Comparison of ENCODE assay signal across 14 cellular contexts in the genomic region with DNA sequence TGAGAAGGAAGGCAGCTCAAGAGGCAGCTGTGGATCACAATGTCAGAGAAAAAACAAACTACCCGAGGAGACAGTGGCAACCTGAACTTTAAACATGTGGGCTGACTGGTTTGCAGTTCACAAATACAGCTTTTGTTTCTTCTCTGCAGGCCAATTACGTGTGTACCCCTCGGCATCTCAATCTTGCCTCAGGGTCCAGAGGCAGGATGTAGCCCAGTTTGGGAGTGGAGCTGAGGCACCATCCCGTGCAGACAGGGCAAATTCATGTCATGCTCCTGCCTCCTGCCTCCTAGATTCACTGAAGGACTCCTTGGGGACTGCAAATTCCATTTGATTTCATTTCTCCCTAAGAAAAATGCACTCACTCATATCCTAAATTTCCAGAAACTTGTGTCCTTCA.
A peak's percentile ranks its signal among the peaks of the same experiment; 100 is the strongest.
DNase-seq lines count a peak whose midpoint lies in the region; ATAC-seq and TF ChIP-seq lines count a peak whose summit lies in the region.
"Had no signal": no experiment of that assay in that cellular context is flagged by ENCODE, and none has a peak within 500 bp of the region (broad histone marks: within the 10 kb centered on the region; RNA-seq: fewer than 3 reads in every experiment).

No MANE protein-coding gene starts in this region.

- H3K4me3 Mint-ChIP-seq in GM23338 = no peak overlapping the region

- peaks cover 7% of the 10 kb centered on the region; the same call in 1 of the 2 replicates for H3K9me2 ChIP-seq in GM23338 (ENCODE audit: insufficient read depth)

- H3K9me3 ChIP-seq in SK-N-MC (ENCODE audit: low read depth, low read length) (no peaks in the 10 kb centered on the region), stomach (no peaks in the 10 kb centered on the region)
- H3K9me3 ChIP-seq: psoas muscle had no signal

- no peaks in the 10 kb centered on the region for H3F3A ChIP-seq in GM23338 (replicated peaks; ENCODE audit: low read depth)

- no peaks in the 10 kb centered on the region for H3K27me3 Mint-ChIP-seq in GM23338 (ENCODE audit: insufficient read depth, low read depth, poor library complexity)

- H3K36me3 Mint-ChIP-seq in GM23338 (ENCODE audit: low read depth) = no peaks in the 10 kb centered on the region

- H3K9me3 Mint-ChIP-seq in GM23338 = no peaks in the 10 kb centered on the region

- H3K36me3 ChIP-seq in GM23338 (ENCODE audit: insufficient read depth) = no peaks in the 10 kb centered on the region
- no peaks in the 10 kb centered on the region for H3K36me3 ChIP-seq in SK-N-MC (ENCODE audit: insufficient read depth, low read length)
- no peaks in the 10 kb centered on the region for H3K36me3 ChIP-seq in stomach

- H3K4me3 ChIP-seq in GM23338 (no peak overlapping the region), SK-N-MC (no peak overlapping the region), stomach (no peak overlapping the region)
- H3K4me3 ChIP-seq: psoas muscle had no signal

- H3K79me2 ChIP-seq in GM23338 (replicated peaks; ENCODE audit: insufficient read depth) = no peaks in the 10 kb centered on the region

- TF ChIP-seq EP300 in stomach (IDR thresholded peaks at IDR 0.05) = no peak

- TF ChIP-seq POLR2A in stomach (IDR thresholded peaks at IDR 0.05) = no peak

- no peaks in the 10 kb centered on the region for H4K20me1 ChIP-seq in GM23338 (replicated peaks; ENCODE audit: insufficient read depth)

- DNase-seq in GM23338 (ENCODE audit: low spot score) = no peak
- DNase-seq in SK-N-MC (ENCODE audit: low read depth, low spot score) = peak; percentile 50
- DNase-seq in foreskin melanocyte = peak; percentile 100
- DNase-seq in stromal cell of bone marrow (ENCODE audit: low read depth) = peak; percentile 74
- DNase-seq in stomach = no peak
- DNase-seq: effector CD4-positive, alpha-beta T cell; left colon; NCI-H82; stimulated activated CD8-positive, alpha-beta memory T cell treated with anti-CD3 and anti-CD28 coated beads, Interleukin-4, amount 100 ng/mL, for 48 hours had no signal

- 20 to 61% (median 41%) methylated on average over 4 of the region's 4 CpGs for WGBS in stomach, 5 donors

- no peak overlapping the region for H3K4me2 ChIP-seq in GM23338

- no peak overlapping the region for H2AFZ ChIP-seq in GM23338

- ATAC-seq in GM23338 = peak; percentile 37; the same call in 2 of the 3 replicates
- no peak for ATAC-seq in GM21360 (IDR thresholded peaks at IDR 0.05; ENCODE audit: unreplicated experiment)
- no peak for ATAC-seq in GM18511 (IDR thresholded peaks at IDR 0.05; ENCODE audit: unreplicated experiment)
- no peak for ATAC-seq in GM21528 (IDR thresholded peaks at IDR 0.05; ENCODE audit: low FRiP score, unreplicated experiment)
- ATAC-seq: left colon, psoas muscle had no signal

- no peak overlapping the region for H3K9ac ChIP-seq in SK-N-MC (ENCODE audit: insufficient read length)

- peaks cover 3% of the 10 kb centered on the region; the same call in 1 of the 2 replicates for H3K4me1 ChIP-seq in GM23338 (ENCODE audit: insufficient read depth)
- peaks cover 0 to 19% (median 0%) of the 10 kb centered on the region in 4 donors for H3K4me1 ChIP-seq in stomach
- H3K4me1 ChIP-seq: psoas muscle had no signal

- H3K27me3 ChIP-seq in GM23338 (ENCODE audit: insufficient read depth) = no peaks in the 10 kb centered on the region
- H3K27me3 ChIP-seq in stomach = no peaks in the 10 kb centered on the region

- no peak overlapping the region for H3K27ac Mint-ChIP-seq in GM23338

- TF ChIP-seq CTCF in GM23338 (conservative IDR thresholded peaks at IDR 0.05; ENCODE audit: low read depth in 2 of 2) (no peak), stomach (IDR thresholded peaks at IDR 0.05) (no peak)

- H3K27ac ChIP-seq in GM23338 (ENCODE audit: low read depth) (no peak overlapping the region), SK-N-MC (no peak overlapping the region), stomach (peak overlapping the region in 1 of 5 donors; percentile 80)
- H3K27ac ChIP-seq: psoas muscle, VCaP had no signal

- intact Hi-C loops in stomach (cut with DNase I; ENCODE audit: low total_unique reads) = no loop called here

- H3K4me1 Mint-ChIP-seq in GM23338 = peaks cover 3% of the 10 kb centered on the region; the same call in 2 of the 3 replicates

TF ChIP-seq in GM23338, 12 proteins besides CTCF, POLR2A, EP300 and RAD21 (continues in another document):
- no peak for TF ChIP-seq EZH2 (IDR thresholded peaks at IDR 0.05; ENCODE audit: low read depth, unreplicated experiment)
- TF ChIP-seq, protein P1, sequence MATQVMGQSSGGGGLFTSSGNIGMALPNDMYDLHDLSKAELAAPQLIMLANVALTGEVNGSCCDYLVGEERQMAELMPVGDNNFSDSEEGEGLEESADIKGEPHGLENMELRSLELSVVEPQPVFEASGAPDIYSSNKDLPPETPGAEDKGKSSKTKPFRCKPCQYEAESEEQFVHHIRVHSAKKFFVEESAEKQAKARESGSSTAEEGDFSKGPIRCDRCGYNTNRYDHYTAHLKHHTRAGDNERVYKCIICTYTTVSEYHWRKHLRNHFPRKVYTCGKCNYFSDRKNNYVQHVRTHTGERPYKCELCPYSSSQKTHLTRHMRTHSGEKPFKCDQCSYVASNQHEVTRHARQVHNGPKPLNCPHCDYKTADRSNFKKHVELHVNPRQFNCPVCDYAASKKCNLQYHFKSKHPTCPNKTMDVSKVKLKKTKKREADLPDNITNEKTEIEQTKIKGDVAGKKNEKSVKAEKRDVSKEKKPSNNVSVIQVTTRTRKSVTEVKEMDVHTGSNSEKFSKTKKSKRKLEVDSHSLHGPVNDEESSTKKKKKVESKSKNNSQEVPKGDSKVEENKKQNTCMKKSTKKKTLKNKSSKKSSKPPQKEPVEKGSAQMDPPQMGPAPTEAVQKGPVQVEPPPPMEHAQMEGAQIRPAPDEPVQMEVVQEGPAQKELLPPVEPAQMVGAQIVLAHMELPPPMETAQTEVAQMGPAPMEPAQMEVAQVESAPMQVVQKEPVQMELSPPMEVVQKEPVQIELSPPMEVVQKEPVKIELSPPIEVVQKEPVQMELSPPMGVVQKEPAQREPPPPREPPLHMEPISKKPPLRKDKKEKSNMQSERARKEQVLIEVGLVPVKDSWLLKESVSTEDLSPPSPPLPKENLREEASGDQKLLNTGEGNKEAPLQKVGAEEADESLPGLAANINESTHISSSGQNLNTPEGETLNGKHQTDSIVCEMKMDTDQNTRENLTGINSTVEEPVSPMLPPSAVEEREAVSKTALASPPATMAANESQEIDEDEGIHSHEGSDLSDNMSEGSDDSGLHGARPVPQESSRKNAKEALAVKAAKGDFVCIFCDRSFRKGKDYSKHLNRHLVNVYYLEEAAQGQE (IDR thresholded peaks at IDR 0.05; ENCODE audit: unreplicated experiment) = no peak
- TF ChIP-seq CREB1 (CRISPR knock-in tag; IDR thresholded peaks at IDR 0.05; ENCODE audit: low read depth) = no peak
- TF ChIP-seq STAT1 (IDR thresholded peaks at IDR 0.05; ENCODE audit: unreplicated experiment) = no peak
- no peak for TF ChIP-seq EZH2phosphoT487 (IDR thresholded peaks at IDR 0.05; ENCODE audit: unreplicated experiment)
- no peak for TF ChIP-seq ZNF331 (CRISPR knock-in tag; IDR thresholded peaks at IDR 0.05; ENCODE audit: low read depth)
- TF ChIP-seq, protein P2, sequence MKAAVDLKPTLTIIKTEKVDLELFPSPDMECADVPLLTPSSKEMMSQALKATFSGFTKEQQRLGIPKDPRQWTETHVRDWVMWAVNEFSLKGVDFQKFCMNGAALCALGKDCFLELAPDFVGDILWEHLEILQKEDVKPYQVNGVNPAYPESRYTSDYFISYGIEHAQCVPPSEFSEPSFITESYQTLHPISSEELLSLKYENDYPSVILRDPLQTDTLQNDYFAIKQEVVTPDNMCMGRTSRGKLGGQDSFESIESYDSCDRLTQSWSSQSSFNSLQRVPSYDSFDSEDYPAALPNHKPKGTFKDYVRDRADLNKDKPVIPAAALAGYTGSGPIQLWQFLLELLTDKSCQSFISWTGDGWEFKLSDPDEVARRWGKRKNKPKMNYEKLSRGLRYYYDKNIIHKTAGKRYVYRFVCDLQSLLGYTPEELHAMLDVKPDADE (IDR thresholded peaks at IDR 0.05) = no peak

Comparison
In these comparisons a context has a peak if more than half of its experiments do, and no peak if none do; other contexts are left out.
1. DNase-seq: peak in SK-N-MC (single experiment), foreskin melanocyte (single experiment) and stromal cell of bone marrow (single experiment); none in GM23338 (single experiment) and stomach (single experiment).